13 cellular contexts compared by ENCODE assay signal in genomic region chr3:195803309-195803908, GRCh38. TPM values are rescaled to one million over a fixed set of nuclear protein-coding genes. Genes with fewer than 3 reads are reported as not detected.
A peak's percentile ranks its signal among the peaks of the same experiment; 100 is the strongest.
DNase-seq lines count a peak whose midpoint lies in the region; ATAC-seq, FAIRE-seq and TF ChIP-seq lines count a peak whose summit lies in the region.
"Had no signal": no experiment of that assay in that cellular context is flagged by ENCODE, and none has a peak within 500 bp of the region (broad histone marks: within the 10 kb centered on the region; RNA-seq: fewer than 3 reads in every experiment).

No MANE protein-coding gene starts in this region.

- no peak for TF ChIP-seq CTCF in kidney (IDR thresholded peaks at IDR 0.05; ENCODE audit: borderline replicate concordance, extremely low read depth, insufficient read depth)

- H3K4me3 ChIP-seq in kidney (ENCODE audit: low read length in 2 of 2): peak overlapping the region in 1 of 2 donors; percentile 18
- H3K4me3 ChIP-seq: A549 had no signal

- peaks cover 56% of the 10 kb centered on the region for H3K4me1 Mint-ChIP-seq in stimulated activated effector memory CD8-positive, alpha-beta T cell treated with anti-CD3 and anti-CD28 coated beads, Interleukin-12 subunit alpha, Interleukin-12 subunit beta, amount 100 ng/mL, for 72 hours

- H3K27ac Mint-ChIP-seq in stimulated activated effector memory CD8-positive, alpha-beta T cell treated with anti-CD3 and anti-CD28 coated beads, Interleukin-12 subunit alpha, Interleukin-12 subunit beta, amount 100 ng/mL, for 72 hours: peak overlapping the region; percentile 62

- FAIRE-seq in kidney (lab: Jason Lieb, UNC): no peak
- FAIRE-seq: A549 had no signal

- H3K4me3 Mint-ChIP-seq in stimulated activated effector memory CD8-positive, alpha-beta T cell treated with anti-CD3 and anti-CD28 coated beads, Interleukin-12 subunit alpha, Interleukin-12 subunit beta, amount 100 ng/mL, for 72 hours: peak overlapping the region; percentile 50

- H3K4me1 ChIP-seq in kidney (ENCODE audit: control insufficient read depth in 1 of 2, insufficient read depth in 1 of 2, low read depth in 1 of 2, low read length in 2 of 2): peaks cover 0 to 7% of the 10 kb centered on the region in 2 donors
- H3K4me1 ChIP-seq: A549, ascending aorta had no signal

- H3K27ac ChIP-seq in kidney (ENCODE audit: low read depth in 2 of 2, low read length in 2 of 2): no peak overlapping the region
- H3K27ac ChIP-seq: A549, ascending aorta, epithelial cell of prostate had no signal

- no peak overlapping the region for H3K9ac ChIP-seq in kidney (ENCODE audit: low read length in 2 of 2)

- H3K36me3 ChIP-seq in kidney (ENCODE audit: control insufficient read depth in 1 of 2, insufficient read depth in 2 of 2, low read length in 2 of 2): no peaks in the 10 kb centered on the region
- H3K36me3 ChIP-seq: ascending aorta had no signal

- H3K36me3 Mint-ChIP-seq in stimulated activated effector memory CD8-positive, alpha-beta T cell treated with anti-CD3 and anti-CD28 coated beads, Interleukin-12 subunit alpha, Interleukin-12 subunit beta, amount 100 ng/mL, for 72 hours: peaks cover 24% of the 10 kb centered on the region

- peak; percentile 35 for DNase-seq in NCI-H510A treated with DMSO at 0.1 percent for 48 hours (lab: John Stamatoyannopoulos, UW)
- DNase-seq in NCI-H510A (lab: John Stamatoyannopoulos, UW): no peak
- peak; percentile 42 for DNase-seq in RPMI7951 (ENCODE audit: low read depth)
- peak; percentile 68 for DNase-seq in cardiac septum (ENCODE audit: low spot score)
- no peak for DNase-seq in stimulated activated effector memory CD8-positive, alpha-beta T cell treated with anti-CD3 and anti-CD28 coated beads, Interleukin-12 subunit alpha, Interleukin-12 subunit beta, amount 100 ng/mL, for 72 hours (ENCODE audit: low spot score in 2 of 2)
- DNase-seq in kidney: no peak
- DNase-seq in medulla oblongata (ENCODE audit: extremely low spot score): no peak
- DNase-seq in NCI-H1417 treated with DMSO at 0.1 percent for 48 hours (lab: John Stamatoyannopoulos, UW): no peak
- DNase-seq: activated CD4-positive, alpha-beta T cell treated with anti-CD3 and anti-CD28 coated beads for 1 hour had no signal

- ATAC-seq in stimulated activated effector memory CD8-positive, alpha-beta T cell treated with anti-CD3 and anti-CD28 coated beads, Interleukin-12 subunit alpha, Interleukin-12 subunit beta, amount 100 ng/mL, for 72 hours: no peak
- ATAC-seq: Panc1 had no signal

- intact Hi-C loops in cardiac septum (cut with DNase I) (no loop called here), kidney (cut with DNase I) (no loop called here)

- H3K9me3 Mint-ChIP-seq in stimulated activated effector memory CD8-positive, alpha-beta T cell treated with anti-CD3 and anti-CD28 coated beads, Interleukin-12 subunit alpha, Interleukin-12 subunit beta, amount 100 ng/mL, for 72 hours: no peaks in the 10 kb centered on the region

- H3K9me3 ChIP-seq in kidney (ENCODE audit: control insufficient read depth in 1 of 2, low read length in 2 of 2): no peaks in the 10 kb centered on the region
- H3K9me3 ChIP-seq: A549, ascending aorta had no signal

RNA-seq across cellular contexts. Expression of gene MUC4, which starts 8.3 kb away (rescaled TPM):
- not detected in 2 replicates for total RNA-seq in RPMI7951 (2014; rRNA removed; shearing (Covaris generic))
- total RNA-seq in cardiac septum (0.03 TPM), kidney (0.19 TPM)
- polyA plus RNA-seq in kidney (ENCODE audit: insufficient read depth, low read depth, low replicate concordance): not detected
- total RNA-seq: ascending aorta had no signal

Comparison
In these comparisons a context has a peak if more than half of its experiments do, and no peak if none do; other contexts are left out.
1. DNase-seq: peak in NCI-H510A treated with DMSO at 0.1 percent for 48 hours (single experiment), RPMI7951 (single experiment) and cardiac septum (single experiment); none in NCI-H510A (single experiment), stimulated activated effector memory CD8-positive, alpha-beta T cell treated with anti-CD3 and anti-CD28 coated beads, Interleukin-12 subunit alpha, Interleukin-12 subunit beta, amount 100 ng/mL, for 72 hours (0 of 2), kidney (single experiment), medulla oblongata (single experiment) and NCI-H1417 treated with DMSO at 0.1 percent for 48 hours (single experiment).